ENCODE assay signal across 8 cellular contexts in the genomic region with DNA sequence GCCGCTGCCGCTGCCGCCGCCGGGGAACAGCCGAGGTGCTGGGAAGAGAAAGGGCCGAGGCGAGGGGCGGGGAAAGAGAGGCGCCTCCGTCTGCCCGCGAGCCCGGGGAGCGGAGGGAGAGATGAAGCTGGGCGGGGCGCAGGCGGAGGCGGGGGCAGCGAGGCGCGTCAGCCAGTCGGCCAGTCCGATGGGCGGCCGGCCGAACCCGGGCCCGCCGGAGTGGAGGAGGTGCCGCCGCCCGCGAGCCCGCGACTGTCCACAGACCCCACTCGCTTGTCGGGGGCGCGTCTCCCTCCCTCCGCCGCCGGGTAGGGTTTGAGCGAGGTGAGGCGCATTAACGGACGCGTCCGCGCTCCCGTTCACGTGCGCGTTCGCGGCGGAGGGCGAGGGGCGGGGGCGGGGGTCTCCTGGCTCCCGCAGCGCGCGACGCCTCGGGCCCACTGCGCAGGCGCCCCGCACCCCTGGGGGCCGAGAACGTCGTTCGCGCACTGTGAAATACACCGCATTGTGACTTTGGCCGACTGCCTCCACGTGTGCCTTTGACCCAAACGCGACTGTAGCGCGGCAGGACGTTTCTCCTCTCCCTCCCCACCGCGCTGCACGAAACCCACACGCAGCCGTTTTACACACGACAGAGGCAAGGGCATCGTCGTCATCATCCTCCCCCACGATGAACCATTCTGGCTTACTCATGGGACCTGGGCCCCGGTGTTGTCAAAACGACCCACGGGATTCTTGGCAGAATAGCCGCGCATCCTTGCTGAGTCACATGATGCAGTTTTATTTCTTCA. TPM values are rescaled to one million over a fixed set of nuclear protein-coding genes. Genes with fewer than 3 reads are reported as not detected.
DNase-seq lines count a peak whose midpoint lies in the region; ATAC-seq, FAIRE-seq and TF ChIP-seq lines count a peak whose summit lies in the region.

A gene (minus strand): TSS at position 92 of the 791 bp plus-strand sequence. CDS start 148 bp downstream, outside the sequence.

- H3K27ac Mint-ChIP-seq in T-cell (no peak within 1 kb of the TSS), MCF 10A (ENCODE audit: low read depth, unreplicated experiment) (no peak within 1 kb of the TSS)

- FAIRE-seq in D721Med (lab: Jason Lieb, UNC), result no peak

- peak within 1 kb of the TSS; percentile 78 to 84 (median 83) for H3K4me3 Mint-ChIP-seq in T-cell
- peak within 1 kb of the TSS; percentile 65 for H3K4me3 Mint-ChIP-seq in MCF 10A (ENCODE audit: unreplicated experiment)

- intact Hi-C loops in MCF 10A (cut with micrococcal nuclease), result no loop called here

- CTCF ChIA-PET in T-cell (lab: Charles Lee) (no interaction called here), MCF 10A (lab: Yijun Ruan, JAX) (no interaction called here)

- H3K4me1 Mint-ChIP-seq in T-cell (peaks cover 6 to 18% (median 6%) of the 10 kb centered on the region in 3 donors), MCF 10A (ENCODE audit: insufficient read depth, unreplicated experiment) (no peaks in the 10 kb centered on the region)

- no peaks in the 10 kb centered on the region for H3K9me3 Mint-ChIP-seq in T-cell
- H3K9me3 Mint-ChIP-seq in MCF 10A (ENCODE audit: unreplicated experiment), result peaks cover 13% of the 10 kb centered on the region

- TF ChIP-seq CTCF in D721Med (IDR thresholded peaks at IDR 0.05; ENCODE audit: insufficient read depth, missing control alignments) (no peak), MCF 10A (IDR thresholded peaks at IDR 0.05; ENCODE audit: unreplicated experiment) (no peak)

- POLR2A ChIA-PET in T-cell (lab: Charles Lee), result no interaction called here
- POLR2A ChIA-PET in MCF 10A (lab: Yijun Ruan, JAX), result interaction anchor here (0.6 kb wide), 1 partner anchor 71 kb away, joined by 3 read pairs; no protein-coding TSS in a partner anchor

- ATAC-seq in HG02885 (IDR thresholded peaks at IDR 0.05; ENCODE audit: poor library complexity, unreplicated experiment) (peak; percentile 73), T-cell (replicated peaks in 1 of 4) (peak; percentile 61 to 78 (median 74)), HG03175 (IDR thresholded peaks at IDR 0.05; ENCODE audit: unreplicated experiment) (no peak)

- DNase-seq in D721Med (ENCODE audit: insufficient read length, low spot score), result peak; percentile 17
- DNase-seq in T-cell, result peak in 20 of 34 experiments; percentile 0 to 33 (median 6)
- no peak for DNase-seq in MCF 10A (ENCODE audit: unreplicated experiment)
- DNase-seq in iris pigment epithelial cell (ENCODE audit: low read depth), result peak; percentile 71
- peak; percentile 73 for DNase-seq in stimulated activated CD4-positive, alpha-beta T cell treated with anti-CD3 and anti-CD28 coated beads, Interleukin-15, amount 100 ng/mL, for 24 hours
- DNase-seq in NCI-H128 (lab: John Stamatoyannopoulos, UW; ENCODE audit: unreplicated experiment), result no peak

- H3K36me3 Mint-ChIP-seq in T-cell (no peaks in the 10 kb centered on the region), MCF 10A (ENCODE audit: insufficient read depth, unreplicated experiment) (no peaks in the 10 kb centered on the region)

- H3K27me3 Mint-ChIP-seq in T-cell (peaks cover 22 to 27% of the 10 kb centered on the region in 2 donors), MCF 10A (ENCODE audit: insufficient read depth, unreplicated experiment) (peaks cover 26% of the 10 kb centered on the region)

- no TSS peak for BruUV-seq in MCF 10A (replicated peaks; lab: Mats Ljungman, UMichigan)

RNA-seq across cellular contexts. Expression of the gene that starts here (rescaled TPM):
- 1 to 10 TPM in 1 of 5 donors, under 1 TPM in 4; 0.63 to 1.1 (median 0.76) TPM for total RNA-seq in T-cell
- 1.1 and 1.9 TPM in 2 replicates for total RNA-seq in MCF 10A (2022)

Comparison
In these comparisons a context has a peak if more than half of its experiments do, and no peak if none do; other contexts are left out.
1. DNase-seq: peak in D721Med (single experiment), T-cell (20 of 34), iris pigment epithelial cell (single experiment) and stimulated activated CD4-positive, alpha-beta T cell treated with anti-CD3 and anti-CD28 coated beads, Interleukin-15, amount 100 ng/mL, for 24 hours (single experiment); none in MCF 10A (single experiment) and NCI-H128 (single experiment).